ENCODE assay signal across 1 cellular context in genomic region chr10:72625276-72625607, GRCh38.
TF ChIP-seq lines count a peak whose summit lies in the region.

No MANE protein-coding gene starts in this region.

TF ChIP-seq in IMR-90, 13 proteins besides CTCF, POLR2A, EP300 and RAD21 (continued from another document):
- no peak for TF ChIP-seq ELK1 (IDR thresholded peaks at IDR 0.05; ENCODE audit: borderline replicate concordance, low read depth, low read length)
- no peak for TF ChIP-seq MXI1 (IDR thresholded peaks at IDR 0.05; ENCODE audit: borderline replicate concordance, low read depth, low read length)
- TF ChIP-seq BHLHE40 (IDR thresholded peaks at IDR 0.05; ENCODE audit: low read depth, low read length), result no peak
- TF ChIP-seq FOS (IDR thresholded peaks at IDR 0.05; ENCODE audit: low read depth, low read length), result no peak
- no peak for TF ChIP-seq USF2 (IDR thresholded peaks at IDR 0.05; ENCODE audit: low read depth, low read length)
- no peak for TF ChIP-seq NFE2L2 (IDR thresholded peaks at IDR 0.05; ENCODE audit: low read depth, low read length)
- no peak for TF ChIP-seq MAZ (IDR thresholded peaks at IDR 0.05; ENCODE audit: borderline replicate concordance, low read depth, low read length)
- TF ChIP-seq SMC3 (IDR thresholded peaks at IDR 0.05; ENCODE audit: low read depth, low read length), result no peak
- TF ChIP-seq CEBPB (IDR thresholded peaks at IDR 0.05; ENCODE audit: low read depth, low read length), result no peak
- TF ChIP-seq RCOR1 (IDR thresholded peaks at IDR 0.05; ENCODE audit: insufficient replicate concordance, low read length), result no peak
